15 cellular contexts compared by ENCODE assay signal in the genomic region with DNA sequence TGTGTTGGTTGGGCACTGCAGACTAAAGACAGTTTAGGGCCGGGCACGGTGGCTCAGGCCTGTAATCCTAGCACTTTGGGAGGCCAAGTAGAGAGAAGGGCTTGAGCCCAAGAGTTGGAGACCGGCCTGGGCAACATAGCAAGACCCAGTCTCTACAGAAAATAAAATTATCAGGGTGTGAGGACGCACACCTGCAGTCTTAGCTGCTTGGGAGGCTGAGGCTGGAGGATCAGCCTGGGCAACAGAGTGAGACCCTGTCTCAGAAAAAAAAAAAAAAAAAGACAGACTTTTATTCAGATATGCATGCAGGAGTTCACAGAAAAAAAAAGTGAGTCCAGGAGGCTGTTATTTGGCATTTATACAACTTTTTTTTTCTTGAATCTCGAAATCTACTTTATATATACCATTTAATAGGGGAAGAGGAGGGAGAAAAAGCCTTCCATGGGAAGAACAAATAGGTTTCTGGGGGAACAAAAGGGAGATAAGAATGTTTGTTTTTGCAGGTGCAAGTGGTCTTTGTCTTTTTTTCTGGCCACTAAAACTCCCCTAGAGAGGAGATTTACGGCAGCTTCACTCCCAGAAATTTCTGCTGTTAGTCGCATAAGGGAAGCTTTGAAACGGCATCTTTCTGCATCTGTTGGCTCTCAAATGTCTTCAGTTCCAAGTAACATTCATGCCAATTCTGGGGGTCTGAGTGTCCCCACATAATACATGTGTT. TPM values are rescaled to one million over a fixed set of nuclear protein-coding genes. Genes with fewer than 3 reads are reported as not detected.
DNase-seq lines count a peak whose midpoint lies in the region; ATAC-seq and TF ChIP-seq lines count a peak whose summit lies in the region.
"Had no signal": no experiment of that assay in that cellular context is flagged by ENCODE, and none has a peak within 500 bp of the region (broad histone marks: within the 10 kb centered on the region; RNA-seq: fewer than 3 reads in every experiment).

No MANE protein-coding gene starts in this region.

- no peaks in the 10 kb centered on the region for H3K36me3 ChIP-seq in hepatocyte (replicated peaks; ENCODE audit: insufficient read depth, low read depth)
- no peaks in the 10 kb centered on the region for H3K36me3 ChIP-seq in neural progenitor cell
- H3K36me3 ChIP-seq: BE2C had no signal

- 77% methylated on average over 8 of the region's 8 CpGs for WGBS in hepatocyte (ENCODE audit: low lambda C conversion rate, missing lambda C conversion rate)

- H3F3A ChIP-seq in neural progenitor cell (ENCODE audit: low read depth): peaks cover 38% of the 10 kb centered on the region

- H3K27me3 Mint-ChIP-seq in WTC11 (ENCODE audit: low read depth) (0 out of 2 replicates have a peak, but pooled peaks cover 3% of the 10 kb centered on the region), neural progenitor cell (ENCODE audit: insufficient read depth, low read depth) (peaks cover 4% of the 10 kb centered on the region)
- no peaks in the 10 kb centered on the region for H3K27me3 Mint-ChIP-seq in activated CD8-positive, alpha-beta memory T cell treated with anti-CD3 and anti-CD28 coated beads, Interleukin-2, amount 10 ng/mL, durations not matched to agents 7 days and 5 days
- H3K27me3 Mint-ChIP-seq: CD4-positive, alpha-beta memory T cell had no signal

- no peak overlapping the region for H3K9ac ChIP-seq in neural progenitor cell
- H3K9ac ChIP-seq: GM23248 had no signal

- H3K4me3 Mint-ChIP-seq in WTC11: no peak overlapping the region
- H3K4me3 Mint-ChIP-seq in neural progenitor cell: no peak overlapping the region
- H3K4me3 Mint-ChIP-seq in activated CD8-positive, alpha-beta memory T cell treated with anti-CD3 and anti-CD28 coated beads, Interleukin-2, amount 10 ng/mL, durations not matched to agents 7 days and 5 days: no peak overlapping the region
- H3K4me3 Mint-ChIP-seq: CD4-positive, alpha-beta memory T cell had no signal

- H3K4me2 ChIP-seq in hepatocyte (no peak overlapping the region), neural progenitor cell (peak overlapping the region; percentile 32)
- H3K4me2 ChIP-seq: A549 had no signal

- H3K9me3 Mint-ChIP-seq in WTC11: no peaks in the 10 kb centered on the region
- H3K9me3 Mint-ChIP-seq in neural progenitor cell: no peaks in the 10 kb centered on the region
- no peaks in the 10 kb centered on the region for H3K9me3 Mint-ChIP-seq in activated CD8-positive, alpha-beta memory T cell treated with anti-CD3 and anti-CD28 coated beads, Interleukin-2, amount 10 ng/mL, durations not matched to agents 7 days and 5 days (ENCODE audit: low read depth)
- H3K9me3 Mint-ChIP-seq: CD4-positive, alpha-beta memory T cell had no signal

- POLR2A ChIA-PET in WTC11 (lab: Charles Lee): no interaction called here

- H2AFZ ChIP-seq in hepatocyte (peak overlapping the region; percentile 12), neural progenitor cell (replicated peaks) (no peak overlapping the region)
- H2AFZ ChIP-seq: GM23248 had no signal

- CTCF ChIA-PET in WTC11 (lab: Charles Lee): no interaction called here
- CTCF ChIA-PET in activated CD8-positive, alpha-beta memory T cell treated with anti-CD3 and anti-CD28 coated beads, Interleukin-2, amount 10 ng/mL, durations not matched to agents 7 days and 5 days (lab: Charles Lee): interaction anchor here (3.5 kb wide), 1 partner anchor 11 kb away, joined by 19 read pairs; no protein-coding TSS in a partner anchor

- H3K36me3 Mint-ChIP-seq in WTC11 (no peaks in the 10 kb centered on the region), neural progenitor cell (no peaks in the 10 kb centered on the region)
- H3K36me3 Mint-ChIP-seq in activated CD8-positive, alpha-beta memory T cell treated with anti-CD3 and anti-CD28 coated beads, Interleukin-2, amount 10 ng/mL, durations not matched to agents 7 days and 5 days: no peaks in the 10 kb centered on the region

- H3K79me2 ChIP-seq in hepatocyte (peaks cover under 1% of the 10 kb centered on the region), neural progenitor cell (ENCODE audit: low read depth) (peaks cover 4% of the 10 kb centered on the region)

- no peaks in the 10 kb centered on the region for H4K20me1 ChIP-seq in hepatocyte (ENCODE audit: insufficient read depth, poor library complexity, severe bottlenecking)
- peaks cover under 1% of the 10 kb centered on the region for H4K20me1 ChIP-seq in neural progenitor cell (ENCODE audit: low read depth)

- no peak for TF ChIP-seq CTCF in WTC11 (IDR thresholded peaks at IDR 0.05)
- TF ChIP-seq CTCF in hepatocyte (IDR thresholded peaks at IDR 0.05; ENCODE audit: poor library complexity): no peak
- no peak for TF ChIP-seq CTCF in neural progenitor cell (IDR thresholded peaks at IDR 0.05)

- DNase-seq in WTC11 (ENCODE audit: low spot score): no peak
- no peak for DNase-seq in hepatocyte (ENCODE audit: low spot score)
- peak; percentile 58 for DNase-seq in neural progenitor cell (ENCODE audit: low spot score)
- no peak for DNase-seq in globus pallidus (ENCODE audit: low spot score)
- DNase-seq in left cardiac atrium: no peak
- DNase-seq in activated CD8-positive, alpha-beta memory T cell treated with anti-CD3 and anti-CD28 coated beads, Interleukin-2, amount 10 ng/mL, durations not matched to agents 7 days and 5 days: no peak
- DNase-seq: BE2C; CD4-positive, alpha-beta memory T cell; DMS79; GM23248 had no signal

- H3K4me3 ChIP-seq in hepatocyte (no peak overlapping the region), neural progenitor cell (no peak overlapping the region)
- H3K4me3 ChIP-seq: A549, GM12878, GM23248 had no signal

- ATAC-seq in WTC11 (no peak), left cardiac atrium (no peak)
- no peak for ATAC-seq in activated CD8-positive, alpha-beta memory T cell treated with anti-CD3 and anti-CD28 coated beads, Interleukin-2, amount 10 ng/mL, durations not matched to agents 7 days and 5 days
- ATAC-seq: A549, GM12878, HCT116 had no signal

- H3K27ac Mint-ChIP-seq in WTC11 (no peak overlapping the region), neural progenitor cell (no peak overlapping the region)
- H3K27ac Mint-ChIP-seq in activated CD8-positive, alpha-beta memory T cell treated with anti-CD3 and anti-CD28 coated beads, Interleukin-2, amount 10 ng/mL, durations not matched to agents 7 days and 5 days: no peak overlapping the region
- H3K27ac Mint-ChIP-seq: CD4-positive, alpha-beta memory T cell had no signal

- H3K27ac ChIP-seq in hepatocyte (peak overlapping the region; percentile 80), neural progenitor cell (peak overlapping the region; percentile 90)
- H3K27ac ChIP-seq: A549, C4-2B, GM23248, HL-60 had no signal

- no peaks in the 10 kb centered on the region for H3K9me3 ChIP-seq in hepatocyte (ENCODE audit: low read depth)
- no peaks in the 10 kb centered on the region for H3K9me3 ChIP-seq in neural progenitor cell (ENCODE audit: low read depth)
- H3K9me3 ChIP-seq: A549, BE2C had no signal

- H3K27me3 ChIP-seq in hepatocyte (no peaks in the 10 kb centered on the region), neural progenitor cell (no peaks in the 10 kb centered on the region)
- H3K27me3 ChIP-seq: BE2C had no signal

- no peaks in the 10 kb centered on the region for H3K9me2 ChIP-seq in hepatocyte (replicated peaks; ENCODE audit: insufficient read depth)

- H3K4me1 ChIP-seq in hepatocyte (ENCODE audit: insufficient read depth) (peaks cover 13% of the 10 kb centered on the region), neural progenitor cell (peaks cover 19% of the 10 kb centered on the region)
- H3K4me1 ChIP-seq: BE2C had no signal

- intact Hi-C loops in left cardiac atrium (cut with DNase I): no loop called here

- H3K4me1 Mint-ChIP-seq in WTC11 (peaks cover 22% of the 10 kb centered on the region), neural progenitor cell (no peaks in the 10 kb centered on the region)
- peaks cover 3% of the 10 kb centered on the region for H3K4me1 Mint-ChIP-seq in activated CD8-positive, alpha-beta memory T cell treated with anti-CD3 and anti-CD28 coated beads, Interleukin-2, amount 10 ng/mL, durations not matched to agents 7 days and 5 days

TF ChIP-seq in WTC11, 78 proteins besides CTCF, POLR2A, EP300 and RAD21 (continues in another document):
- no peak for TF ChIP-seq RELA (CRISPR knock-in tag; IDR thresholded peaks at IDR 0.05; ENCODE audit: borderline replicate concordance)
- TF ChIP-seq, protein P1, sequence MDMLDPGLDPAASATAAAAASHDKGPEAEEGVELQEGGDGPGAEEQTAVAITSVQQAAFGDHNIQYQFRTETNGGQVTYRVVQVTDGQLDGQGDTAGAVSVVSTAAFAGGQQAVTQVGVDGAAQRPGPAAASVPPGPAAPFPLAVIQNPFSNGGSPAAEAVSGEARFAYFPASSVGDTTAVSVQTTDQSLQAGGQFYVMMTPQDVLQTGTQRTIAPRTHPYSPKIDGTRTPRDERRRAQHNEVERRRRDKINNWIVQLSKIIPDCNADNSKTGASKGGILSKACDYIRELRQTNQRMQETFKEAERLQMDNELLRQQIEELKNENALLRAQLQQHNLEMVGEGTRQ (CRISPR knock-in tag; IDR thresholded peaks at IDR 0.05): no peak
- no peak for TF ChIP-seq EMX1 (CRISPR knock-in tag; IDR thresholded peaks at IDR 0.05)
- TF ChIP-seq, protein P2, sequence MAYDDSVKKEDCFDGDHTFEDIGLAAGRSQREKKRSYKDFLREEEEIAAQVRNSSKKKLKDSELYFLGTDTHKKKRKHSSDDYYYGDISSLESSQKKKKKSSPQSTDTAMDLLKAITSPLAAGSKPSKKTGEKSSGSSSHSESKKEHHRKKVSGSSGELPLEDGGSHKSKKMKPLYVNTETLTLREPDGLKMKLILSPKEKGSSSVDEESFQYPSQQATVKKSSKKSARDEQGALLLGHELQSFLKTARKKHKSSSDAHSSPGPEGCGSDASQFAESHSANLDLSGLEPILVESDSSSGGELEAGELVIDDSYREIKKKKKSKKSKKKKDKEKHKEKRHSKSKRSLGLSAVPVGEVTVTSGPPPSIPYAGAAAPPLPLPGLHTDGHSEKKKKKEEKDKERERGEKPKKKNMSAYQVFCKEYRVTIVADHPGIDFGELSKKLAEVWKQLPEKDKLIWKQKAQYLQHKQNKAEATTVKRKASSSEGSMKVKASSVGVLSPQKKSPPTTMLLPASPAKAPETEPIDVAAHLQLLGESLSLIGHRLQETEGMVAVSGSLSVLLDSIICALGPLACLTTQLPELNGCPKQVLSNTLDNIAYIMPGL (CRISPR knock-in tag; IDR thresholded peaks at IDR 0.05): no peak

RNA-seq across cellular contexts. Expression of a gene that starts 4.1 kb away (rescaled TPM):
- total RNA-seq in WTC11 (2021): 235 to 275 TPM (median 247 TPM) in 3 replicates
- total RNA-seq in hepatocyte: 59.4 and 82.7 TPM in 2 replicates
- 50.2 and 50.6 TPM in 2 replicates for polyA plus RNA-seq in hepatocyte
- total RNA-seq in neural progenitor cell (ENCODE audit: low replicate concordance): 204 and 276 TPM in 2 replicates
- total RNA-seq in left cardiac atrium: 10 to 100 TPM; 24.9 to 25.2 TPM
- total RNA-seq in activated CD8-positive, alpha-beta memory T cell treated with anti-CD3 and anti-CD28 coated beads, Interleukin-2, amount 10 ng/mL, durations not matched to agents 7 days and 5 days: 100 to 1,000 TPM in 1 of 2 experiments, 10 to 100 TPM in 1; 93.8 to 103 TPM
